10 cellular contexts compared by ENCODE assay signal in the genomic region with DNA sequence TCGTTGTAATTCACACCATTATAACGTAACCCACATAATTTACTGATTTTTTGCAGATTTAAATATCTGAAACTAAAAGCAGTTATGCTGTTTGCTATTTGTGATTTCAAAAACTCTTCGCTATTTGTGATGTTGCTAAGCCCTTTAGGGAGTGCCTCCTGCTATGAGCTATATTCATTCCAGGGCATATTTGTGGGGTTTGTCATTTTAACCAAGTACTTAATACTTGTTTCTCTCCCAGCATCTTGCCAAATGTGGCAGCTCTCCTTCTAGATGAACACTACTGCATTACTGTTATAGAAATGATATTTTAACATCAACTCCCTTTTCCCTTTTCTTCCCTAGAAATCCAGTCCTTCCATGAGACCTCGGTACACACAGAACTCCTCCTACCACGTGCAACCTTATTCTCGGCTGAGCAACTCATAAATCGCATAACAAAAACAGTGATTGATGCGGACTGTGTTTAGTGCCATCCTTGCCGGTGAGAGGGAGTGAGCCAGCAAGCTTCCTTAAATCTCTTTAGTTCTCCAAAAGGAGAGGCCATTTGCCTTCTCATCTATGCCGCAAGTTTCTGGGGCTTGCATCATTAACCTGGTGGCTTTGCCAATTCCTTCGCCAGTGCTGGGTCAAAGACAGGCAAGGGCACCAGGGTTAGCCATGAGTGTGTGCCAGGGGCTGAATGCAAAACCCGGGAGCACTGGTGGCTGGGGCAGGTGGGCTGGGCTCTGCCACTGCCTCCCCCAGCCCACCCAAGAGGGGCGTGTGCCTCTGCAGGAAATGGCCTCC. TPM values are rescaled to one million over a fixed set of nuclear protein-coding genes. Genes with fewer than 3 reads are reported as not detected.
DNase-seq lines count a peak whose midpoint lies in the region; ATAC-seq and TF ChIP-seq lines count a peak whose summit lies in the region.
"Had no signal": no experiment of that assay in that cellular context is flagged by ENCODE, and none has a peak within 500 bp of the region (broad histone marks: within the 10 kb centered on the region; RNA-seq: fewer than 3 reads in every experiment).

No MANE protein-coding gene starts in this region.

- no peaks in the 10 kb centered on the region for H3K9me3 ChIP-seq in thoracic aorta

- H3K4me1 ChIP-seq in thoracic aorta (ENCODE audit: control insufficient read depth in 1 of 2, low read depth in 2 of 2) = peaks cover 12 to 25% of the 10 kb centered on the region in 2 donors

- peak overlapping the region; percentile 40 for H3K4me3 ChIP-seq in thoracic aorta

- no peak for TF ChIP-seq CTCF in thoracic aorta (IDR thresholded peaks at IDR 0.05)

- ATAC-seq in thoracic aorta (ENCODE audit: insufficient number of reproducible peaks, low FRiP score, low read depth) (peak; percentile 41), HG03354 (IDR thresholded peaks at IDR 0.05; ENCODE audit: poor library complexity, severe bottlenecking, unreplicated experiment) (no peak), GM18519 (IDR thresholded peaks at IDR 0.05; ENCODE audit: low FRiP score, unreplicated experiment) (no peak)
- ATAC-seq: naive thymus-derived CD8-positive, alpha-beta T cell had no signal

- peak; percentile 91 for DNase-seq in LHCN-M2 (ENCODE audit: low read depth)
- DNase-seq in thoracic aorta (ENCODE audit: low spot score) = no peak
- DNase-seq in Kasumi-1 (lab: John Stamatoyannopoulos, UW) = no peak
- DNase-seq: naive thymus-derived CD8-positive, alpha-beta T cell; NCI-H1436 treated with DMSO at 0.1 percent for 48 hours had no signal

- H3K27ac ChIP-seq in angular gyrus (ENCODE audit: low read depth, low read length) (peak overlapping the region; percentile 4), layer of hippocampus (ENCODE audit: low read depth, low read length) (peak overlapping the region; percentile 46), thoracic aorta (peak overlapping the region; percentile 75 to 78)

- H3K27me3 ChIP-seq in layer of hippocampus (ENCODE audit: control insufficient read depth, insufficient read depth, low read length) (no peaks in the 10 kb centered on the region), thoracic aorta (replicated peaks; ENCODE audit: insufficient read depth) (no peaks in the 10 kb centered on the region)

- no peaks in the 10 kb centered on the region for H3K36me3 ChIP-seq in thoracic aorta

RNA-seq across cellular contexts. Expression of a gene that starts 33.4 kb away (rescaled TPM):
- total RNA-seq in LHCN-M2 (2014; rRNA removed) = 4.1 and 5.7 TPM in 2 replicates
- 4.9 TPM for polyA plus RNA-seq in LHCN-M2 (2012)
- 10 to 100 TPM; 21.7 to 30.3 TPM for total RNA-seq in thoracic aorta

RNA-seq across cellular contexts. Expression of a gene that starts 58.6 kb away (rescaled TPM):
- total RNA-seq in LHCN-M2 (2014; rRNA removed) = not detected in 2 replicates
- not detected for polyA plus RNA-seq in LHCN-M2 (2012)
- 1 to 10 TPM in 1 of 2 donors, not detected in 1; 1.6 TPM for total RNA-seq in thoracic aorta
- total RNA-seq: dermis microvascular lymphatic vessel endothelial cell; naive thymus-derived CD8-positive, alpha-beta T cell had no signal

Comparison
In these comparisons a context has a peak if more than half of its experiments do, and no peak if none do; other contexts are left out.
1. H3K27ac ChIP-seq: peak in every context shown above with its lines; median percentile 76 in thoracic aorta; 46 in layer of hippocampus; 4 in angular gyrus.